Comparison of ENCODE assay signal across 8 cellular contexts in the genomic region with DNA sequence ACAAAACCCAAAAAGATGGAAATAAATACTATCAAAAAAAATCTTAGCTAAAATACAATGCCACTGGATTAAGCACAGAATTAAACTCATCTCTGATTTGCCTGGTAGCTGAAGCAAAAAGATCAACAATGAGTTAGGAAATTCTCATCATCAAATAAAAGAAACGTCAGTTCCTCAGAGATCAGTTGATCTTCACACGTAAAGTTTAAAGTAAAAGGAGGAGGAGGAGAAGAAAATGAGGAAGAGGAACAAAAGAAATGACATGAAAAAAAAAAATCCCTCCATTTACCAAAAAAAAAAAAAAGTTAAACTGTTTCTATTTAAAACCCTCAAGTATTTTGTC. TPM values are rescaled to one million over a fixed set of nuclear protein-coding genes. Genes with fewer than 3 reads are reported as not detected.
DNase-seq lines count a peak whose midpoint lies in the region; ATAC-seq, FAIRE-seq and TF ChIP-seq lines count a peak whose summit lies in the region.

No MANE protein-coding gene starts in this region.

- intact Hi-C loops in HepG2 (cut with micrococcal nuclease; ENCODE audit: unreplicated experiment) (no loop called here), ascending aorta (cut with DNase I) (loop anchor here (1.0 kb wide), 1 partner anchor 20 kb away; no protein-coding TSS in a partner anchor), vagina (cut with DNase I) (no loop called here)

- H3K4me1 ChIP-seq in liver (ENCODE audit: control insufficient read depth in 4 of 4, insufficient read depth in 4 of 4, low read length in 3 of 4) (peaks cover 0 to 16% (median 7%) of the 10 kb centered on the region in 4 donors), HepG2 (ENCODE audit: insufficient read depth, low read length) (0 out of 2 replicates have a peak, but pooled peaks cover 8% of the 10 kb centered on the region), ascending aorta (peaks cover 13 to 75% of the 10 kb centered on the region in 2 donors), vagina (peaks cover 73% of the 10 kb centered on the region)

- H3K36me3 ChIP-seq in liver (ENCODE audit: control insufficient read depth in 4 of 4, insufficient read depth in 3 of 4, low read depth in 1 of 4, low read length in 3 of 4) = peaks cover 0 to 3% (median under 1%) of the 10 kb centered on the region in 4 donors
- H3K36me3 ChIP-seq in HepG2 (replicated peaks in 1 of 2; ENCODE audit: control insufficient read depth in 1 of 2, insufficient read depth in 2 of 2, low read length in 2 of 2) = no peaks in the 10 kb centered on the region
- peaks cover 0 to 5% of the 10 kb centered on the region in 2 donors for H3K36me3 ChIP-seq in ascending aorta
- H3K36me3 ChIP-seq in vagina = no peaks in the 10 kb centered on the region
- peaks cover 40% of the 10 kb centered on the region for H3K36me3 ChIP-seq in MG63

- H3K9me3 ChIP-seq in liver (ENCODE audit: control insufficient read depth in 4 of 4, low read length in 3 of 4) (no peaks in the 10 kb centered on the region), HepG2 (ENCODE audit: low read length) (no peaks in the 10 kb centered on the region), ascending aorta (no peaks in the 10 kb centered on the region), vagina (no peaks in the 10 kb centered on the region), MG63 (no peaks in the 10 kb centered on the region)

- POLR2A ChIA-PET in HepG2 (lab: Yijun Ruan, JAX) = interaction anchor here (0.7 kb wide), 1 partner anchor 23 kb away, joined by 4 read pairs; a partner anchor contains a TSS

- CTCF ChIA-PET in HepG2 (lab: Yijun Ruan, JAX; ENCODE audit: low intra/inter-chr PET ratio, low total read pairs) = no interaction called here

- TF ChIP-seq POLR2A in HepG2 (IDR thresholded peaks at IDR 0.05; ENCODE audit: insufficient read depth in 1 of 2, low read depth in 2 of 2, low read length in 2 of 2) (no peak), vagina (IDR thresholded peaks at IDR 0.05) (no peak)

- TF ChIP-seq RAD21 in liver (IDR thresholded peaks at IDR 0.05) (no peak), HepG2 (CRISPR knock-in tag; IDR thresholded peaks at IDR 0.05) (no peak)

- H3K27ac Mint-ChIP-seq in mesothelial cell of epicardium = peak overlapping the region; percentile 52

- no peaks in the 10 kb centered on the region for H3K9me3 Mint-ChIP-seq in mesothelial cell of epicardium

- WGBS in liver = 27% methylated on average over 2 of the region's 2 CpGs
- 88% methylated on average over 2 of the region's 2 CpGs for WGBS in HepG2 (ENCODE audit: low lambda C conversion rate)

- ATAC-seq in HepG2 (no peak), GM18873 (IDR thresholded peaks at IDR 0.05; ENCODE audit: low FRiP score, unreplicated experiment) (no peak)

- no peak overlapping the region for H3K4me2 ChIP-seq in HepG2 (ENCODE audit: low read depth, low read length)

- H3K4me3 Mint-ChIP-seq in mesothelial cell of epicardium = no peak overlapping the region

- DNase-seq in HepG2 (ENCODE audit: low spot score) (no peak), ascending aorta (ENCODE audit: low spot score in 2 of 2) (no peak), mesothelial cell of epicardium (ENCODE audit: low spot score in 2 of 2, unreplicated experiment in 2 of 2) (no peak), vagina (ENCODE audit: extremely low spot score in 2 of 2) (no peak), MG63 (no peak), HT-29 (ENCODE audit: low spot score) (no peak)

- in situ Hi-C loops in HepG2 (cut with HindIII; ENCODE audit: extremely low pct_ligation_motif_present, low pct_unique_long_range_greater_than_20kb) = no loop called here

- no TSS peak for BruUV-seq in HepG2 (replicated peaks; lab: Mats Ljungman, UMichigan)

- H3K79me2 ChIP-seq in HepG2 (ENCODE audit: insufficient read depth, low read length) = no peaks in the 10 kb centered on the region

- TF ChIP-seq CTCF in liver (IDR thresholded peaks at IDR 0.05; ENCODE audit: low read depth, low read length, missing input control) (no peak), HepG2 (CRISPR knock-in tag; IDR thresholded peaks at IDR 0.05) (no peak), ascending aorta (IDR thresholded peaks at IDR 0.05) (no peak), mesothelial cell of epicardium (IDR thresholded peaks at IDR 0.05; ENCODE audit: unreplicated experiment) (no peak), vagina (IDR thresholded peaks at IDR 0.05) (no peak)

- H3K27me3 ChIP-seq in liver (ENCODE audit: control insufficient read depth in 4 of 4, insufficient read depth in 4 of 4, low read length in 3 of 4) (no peaks in the 10 kb centered on the region), HepG2 (ENCODE audit: control insufficient read depth in 1 of 2, insufficient read depth in 2 of 2, low read length in 2 of 2) (no peaks in the 10 kb centered on the region), ascending aorta (no peaks in the 10 kb centered on the region), vagina (no peaks in the 10 kb centered on the region), MG63 (no peaks in the 10 kb centered on the region)

- H3K27ac ChIP-seq in liver (ENCODE audit: low read depth in 1 of 2, low read length in 2 of 2) (peak overlapping the region; percentile 74 to 79), HepG2 (ENCODE audit: extremely low read length, insufficient read depth, low read length) (no peak overlapping the region), ascending aorta (peak overlapping the region; percentile 89 to 96), vagina (peak overlapping the region; percentile 83)

- TF ChIP-seq EP300 in HepG2 (IDR thresholded peaks at IDR 0.05; ENCODE audit: low read depth in 2 of 2, low read length in 2 of 2) (no peak), HepG2 (CRISPR knock-in tag; IDR thresholded peaks at IDR 0.05; ENCODE audit: borderline replicate concordance) (no peak)

- H3K27me3 Mint-ChIP-seq in mesothelial cell of epicardium (ENCODE audit: low read depth) = no peaks in the 10 kb centered on the region

- H3K36me3 Mint-ChIP-seq in mesothelial cell of epicardium = no peaks in the 10 kb centered on the region

- peaks cover 40% of the 10 kb centered on the region for H3K4me1 Mint-ChIP-seq in mesothelial cell of epicardium

- no peak for FAIRE-seq in HepG2 (lab: Jason Lieb, UNC)

- H3K4me3 ChIP-seq in liver (ENCODE audit: low read depth in 1 of 3, low read length in 3 of 3) (no peak overlapping the region), HepG2 (replicated peaks in 1 of 3; ENCODE audit: insufficient read depth in 1 of 3, low read depth in 2 of 3, low read length in 3 of 3) (no peak overlapping the region), ascending aorta (peak overlapping the region; percentile 18 to 56), vagina (peak overlapping the region; percentile 13 to 14), MG63 (no peak overlapping the region)

- H3K9ac ChIP-seq in liver (ENCODE audit: low read depth in 1 of 2, low read length in 2 of 2) (no peak overlapping the region), HepG2 (ENCODE audit: insufficient read depth, low read depth, low read length) (no peak overlapping the region)

- no peak overlapping the region for H2AFZ ChIP-seq in HepG2 (ENCODE audit: low read length)

- H4K20me1 ChIP-seq in HepG2 (ENCODE audit: insufficient read depth, low read length) = no peaks in the 10 kb centered on the region

TF ChIP-seq in liver, 16 proteins besides CTCF, POLR2A, EP300 and RAD21 (continues in another document):
- TF ChIP-seq JUND (IDR thresholded peaks at IDR 0.05) = no peak
- TF ChIP-seq HNF4A (conservative IDR thresholded peaks at IDR 0.05) = no peak
- TF ChIP-seq FOXA2 (IDR thresholded peaks at IDR 0.05) = peak; percentile 7
- TF ChIP-seq RXRA (IDR thresholded peaks at IDR 0.05) = no peak
- no peak for TF ChIP-seq GABPA (IDR thresholded peaks at IDR 0.05 in 1 of 2, conservative IDR thresholded peaks at IDR 0.05 in 1 of 2)
- TF ChIP-seq FOXA1 (IDR thresholded peaks at IDR 0.05) = no peak

TF ChIP-seq in HepG2, 621 proteins besides CTCF, POLR2A, EP300 and RAD21 (continues in another document):
- TF ChIP-seq ZNF83 (CRISPR knock-in tag; IDR thresholded peaks at IDR 0.05; ENCODE audit: borderline replicate concordance) (no peak), SMARCE1 (IDR thresholded peaks at IDR 0.05; ENCODE audit: borderline replicate concordance) (no peak), ZNF354B (CRISPR knock-in tag; IDR thresholded peaks at IDR 0.05) (no peak)

RNA-seq across cellular contexts. Expression of a gene that starts 22.6 kb away (rescaled TPM):
- total RNA-seq in liver = 10 to 100 TPM in 1 of 2 donors, 1 to 10 TPM in 1; 5.1 to 11.5 TPM
- 1 to 10 TPM; 1.9 to 3.8 TPM for polyA plus RNA-seq in liver
- 1.9 and 2.6 TPM in 2 replicates for total RNA-seq in HepG2 (2016; rRNA removed; fragmentation: Illumina TruSeq; extraction: Trizol)
- total RNA-seq in HepG2 (2016; cell fraction: cytosol; rRNA removed; fragmentation: Illumina TruSeq; extraction: Trizol; ENCODE audit: low read depth) = 1.4 and 2.0 TPM in 2 replicates
- total RNA-seq in HepG2 (2016; cell fraction: insoluble cytoplasmic fraction; rRNA removed; fragmentation: Illumina TruSeq; extraction: Trizol) = 2.4 and 3.0 TPM in 2 replicates
- total RNA-seq in HepG2 (2016; cell fraction: membrane; rRNA removed; fragmentation: Illumina TruSeq; extraction: Trizol) = 0.93 and 1.1 TPM in 2 replicates
- 2.5 and 4.1 TPM in 2 replicates for total RNA-seq in HepG2 (2016; cell fraction: nucleus; rRNA removed; fragmentation: Illumina TruSeq; extraction: Trizol)
- 5.4 and 6.3 TPM in 2 replicates for polyA plus RNA-seq in HepG2 (2011; rRNA removed)
- polyA plus RNA-seq in HepG2 (2011; cell fraction: cytosol; rRNA removed) = 4.0 and 4.2 TPM in 2 replicates
- 21.1 and 21.4 TPM in 2 replicates for polyA plus RNA-seq in HepG2 (2011; cell fraction: nucleus; rRNA removed)
- 6.5 and 7.0 TPM in 2 replicates for polyA plus RNA-seq in HepG2 (2012)
- polyA plus RNA-seq in HepG2 (2016; cell fraction: cytosol; fragmentation: Illumina TruSeq; extraction: Trizol; ENCODE audit: low read depth) = 0.11 and 0.31 TPM in 2 replicates
- 1.3 and 1.4 TPM in 2 replicates for polyA plus RNA-seq in HepG2 (2016; cell fraction: insoluble cytoplasmic fraction; fragmentation: Illumina TruSeq; extraction: Trizol; ENCODE audit: low read depth)
- polyA plus RNA-seq in HepG2 (2016; cell fraction: membrane; fragmentation: Illumina TruSeq; extraction: Trizol; ENCODE audit: low read depth) = 0.61 and 1.3 TPM in 2 replicates
- 3.3 TPM in 2 replicates for polyA plus RNA-seq in HepG2 (2016; cell fraction: nucleus; fragmentation: Illumina TruSeq; extraction: Trizol; ENCODE audit: insufficient read depth, low read depth)
- 7.1 and 25.2 TPM in 2 replicates for polyA minus RNA-seq in HepG2 (2011; rRNA and poly(A)+ RNA removed; ENCODE audit: low replicate concordance)
- 2.5 and 3.4 TPM in 2 replicates for polyA minus RNA-seq in HepG2 (2011; cell fraction: cytosol; rRNA and poly(A)+ RNA removed)
- 18.7 and 20.8 TPM in 2 replicates for polyA minus RNA-seq in HepG2 (2011; cell fraction: nucleus; rRNA and poly(A)+ RNA removed)
- total RNA-seq in ascending aorta = 17.0 TPM
- 16.2 to 17.8 TPM (median 16.9 TPM) in 3 replicates for total RNA-seq in mesothelial cell of epicardium
- 35.8 TPM for total RNA-seq in vagina
- 6.0 and 7.2 TPM in 2 replicates for total RNA-seq in MG63 (2014; rRNA removed; shearing (Covaris generic); ENCODE audit: low replicate concordance)
- 0.03 TPM in 1 of 2 replicates, not detected in the other for total RNA-seq in HT-29 (2014; rRNA removed; shearing (Covaris generic))

Comparison
In these comparisons a context has a peak if more than half of its experiments do, and no peak if none do; other contexts are left out.
1. H3K4me3 ChIP-seq: peak in ascending aorta (2 of 2) and vagina (2 of 2); none in liver (0 of 3), HepG2 (0 of 3) and MG63 (single experiment).